In genomic region chr15:73153447-73153846, GRCh38 we compare ENCODE assay signal across 26 cellular contexts.
"Had no signal": no experiment of that assay in that cellular context is flagged by ENCODE, and none has a peak within 500 bp of the region (broad histone marks: within the 10 kb centered on the region; RNA-seq: fewer than 3 reads in every experiment).

No MANE protein-coding gene starts in this region.

- H3K36me3 ChIP-seq: neutrophil, pancreas, prostate gland, right lobe of liver, thoracic aorta, thyroid gland, upper lobe of left lung, vagina had no signal

- ATAC-seq: naive thymus-derived CD8-positive, alpha-beta T cell; natural killer cell treated with Interleukin-12 subunit alpha and Interleukin-12 subunit beta and Interleukin-15 and Interleukin-18, amount 100 ng/mL, for 72 hours; pancreas; right cardiac atrium; right lobe of liver; stimulated activated effector memory CD8-positive, alpha-beta T cell treated with anti-CD3 and anti-CD28 coated beads, Interleukin-12 subunit alpha, Interleukin-12 subunit beta, amount 100 ng/mL, for 72 hours; stimulated activated naive B cell treated with anti-CD40 and anti-IgM and Interleukin-4, amounts not matched to agents 10 μg/mL and 1 μg/mL and 100 μg/mL, for 72 hours had no signal

- H3K4me3 ChIP-seq: pancreas, prostate gland, right lobe of liver, sigmoid colon, stomach, thoracic aorta, thyroid gland, tibial nerve, upper lobe of left lung, vagina had no signal

- DNase-seq: naive thymus-derived CD8-positive, alpha-beta T cell; nephron progenitor cell; nucleus accumbens; pancreas; right cardiac atrium; right lobe of liver; sigmoid colon; small intestine; stimulated activated CD4-positive, alpha-beta T cell treated with anti-CD3 and anti-CD28 coated beads, Interleukin-15, amount 100 ng/mL, for 24 hours; stimulated activated CD4-positive, alpha-beta T cell treated with anti-CD3 and anti-CD28 coated beads, Interleukin-2, amount 100 ng/mL, for 24 hours; stimulated activated CD4-positive, alpha-beta T cell treated with anti-CD3 and anti-CD28 coated beads, Interleukin-2, amount 100 ng/mL, for 48 hours; stimulated activated CD4-positive, alpha-beta T cell treated with anti-CD3 and anti-CD28 coated beads, Interleukin-4, amount 100 ng/mL, for 24 hours; stimulated activated naive B cell treated with anti-CD40 and anti-IgM and Interleukin-4, amounts not matched to agents 10 μg/mL and 1 μg/mL and 100 μg/mL, for 72 hours; stimulated activated naive CD4-positive, alpha-beta T cell treated with Interleukin-2 at 50 U/mL for 16 hours; stomach; thyroid gland; trophoblast cell; upper lobe of left lung had no signal

- H3K27me3 ChIP-seq: neutrophil, pancreas, right lobe of liver, sigmoid colon, stomach, thyroid gland, tibial nerve, upper lobe of left lung, vagina had no signal

- H3K4me1 ChIP-seq: pancreas, prostate gland, right lobe of liver, sigmoid colon, stomach, thyroid gland, tibial nerve, upper lobe of left lung, vagina had no signal

- FAIRE-seq: small intestine, urothelium cell line had no signal

- H3K9me3 ChIP-seq: neutrophil, pancreas, prostate gland, right lobe of liver, thyroid gland had no signal

- H3K27ac ChIP-seq: neutrophil, pancreas, prostate gland, right lobe of liver, sigmoid colon, stomach, thoracic aorta, thyroid gland, tibial nerve, upper lobe of left lung, vagina had no signal
